Comparison of ENCODE assay signal across 22 cellular contexts in the genomic region with DNA sequence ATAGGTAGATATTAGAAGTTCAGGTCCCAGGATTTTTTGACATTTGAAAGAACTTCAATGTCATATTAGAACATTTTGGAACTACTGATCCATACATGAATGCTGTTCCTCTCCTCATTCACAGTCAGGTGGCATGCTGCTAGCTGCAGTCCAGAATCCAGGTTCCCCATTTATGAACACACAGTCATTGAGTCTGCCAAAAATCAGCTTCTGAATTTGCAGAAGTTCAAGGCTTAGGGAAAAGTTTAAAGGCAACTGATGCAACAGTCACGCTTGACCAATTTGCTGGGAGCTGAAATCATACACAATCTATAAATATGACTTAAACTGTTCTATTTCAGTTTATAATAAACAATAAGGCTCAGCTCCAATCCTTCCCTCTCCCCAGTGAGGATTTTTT. TPM values are rescaled to one million over a fixed set of nuclear protein-coding genes. Genes with fewer than 3 reads are reported as not detected.
DNase-seq lines count a peak whose midpoint lies in the region; ATAC-seq, FAIRE-seq and TF ChIP-seq lines count a peak whose summit lies in the region.
"Had no signal": no experiment of that assay in that cellular context is flagged by ENCODE, and none has a peak within 500 bp of the region (broad histone marks: within the 10 kb centered on the region; RNA-seq: fewer than 3 reads in every experiment).

No MANE protein-coding gene starts in this region.

- TF ChIP-seq EP300 in HepG2 (IDR thresholded peaks at IDR 0.05; ENCODE audit: low read depth in 2 of 2, low read length in 2 of 2) (no peak), HepG2 (CRISPR knock-in tag; IDR thresholded peaks at IDR 0.05; ENCODE audit: borderline replicate concordance) (no peak), GM12878 (IDR thresholded peaks at IDR 0.05; ENCODE audit: borderline replicate concordance in 1 of 2, control insufficient read depth in 1 of 2, low read depth in 2 of 2, low read length in 2 of 2) (no peak)

- H3K4me2 ChIP-seq in HepG2 (ENCODE audit: low read depth, low read length) (no peak overlapping the region), OCI-LY7 (ENCODE audit: low read length) (no peak overlapping the region), GM12878 (ENCODE audit: control insufficient read depth, insufficient read depth) (no peak overlapping the region)

- no peak overlapping the region for H3K27ac ChIP-seq in liver (ENCODE audit: low read depth in 1 of 2, low read length in 2 of 2)
- no peak overlapping the region for H3K27ac ChIP-seq in HepG2 (ENCODE audit: extremely low read length, insufficient read depth, low read length)
- peak overlapping the region; percentile 99 for H3K27ac ChIP-seq in OCI-LY7 (ENCODE audit: low read depth, low read length, poor library complexity, severe bottlenecking)
- H3K27ac ChIP-seq in GM12878 (ENCODE audit: control insufficient read depth, insufficient read depth), result no peak overlapping the region
- H3K27ac ChIP-seq in gastrocnemius medialis, result no peak overlapping the region

- H3K4me3 ChIP-seq in liver (ENCODE audit: low read depth in 1 of 3, low read length in 3 of 3) (no peak overlapping the region), HepG2 (replicated peaks in 1 of 3; ENCODE audit: insufficient read depth in 1 of 3, low read depth in 2 of 3, low read length in 3 of 3) (no peak overlapping the region), OCI-LY7 (ENCODE audit: low read depth, low read length, poor library complexity, severe bottlenecking) (no peak overlapping the region), GM12878 (no peak overlapping the region), gastrocnemius medialis (no peak overlapping the region)
- H3K4me3 ChIP-seq: MG63 had no signal

- in situ Hi-C loops in HepG2 (cut with HindIII; ENCODE audit: extremely low pct_ligation_motif_present, low pct_unique_long_range_greater_than_20kb), result no loop called here
- in situ Hi-C loops in GM12878 (cut with MboI), result no loop called here
- in situ Hi-C loops in gastrocnemius medialis (cut with MboI; ENCODE audit: low sequenced_read_pairs in 4 of 4), result loop anchor here in 3 of 4 donors (25.0 kb wide), 2 partner anchors 238 to 388 kb away; no protein-coding TSS in a partner anchor

- H3K27me3 ChIP-seq in liver (ENCODE audit: control insufficient read depth in 4 of 4, insufficient read depth in 4 of 4, low read length in 3 of 4) (no peaks in the 10 kb centered on the region), HepG2 (ENCODE audit: control insufficient read depth in 1 of 2, insufficient read depth in 2 of 2, low read length in 2 of 2) (no peaks in the 10 kb centered on the region), GM12878 (replicated peaks in 1 of 2; ENCODE audit: control insufficient read depth in 2 of 2, insufficient read depth in 2 of 2, low read length in 1 of 2) (no peaks in the 10 kb centered on the region), gastrocnemius medialis (no peaks in the 10 kb centered on the region)
- H3K27me3 ChIP-seq: BE2C, MG63 had no signal

- H3K4me1 ChIP-seq in liver (ENCODE audit: control insufficient read depth in 4 of 4, insufficient read depth in 4 of 4, low read length in 3 of 4), result peaks cover 5 to 53% (median 42%) of the 10 kb centered on the region in 4 donors
- peaks cover 58% of the 10 kb centered on the region for H3K4me1 ChIP-seq in HepG2 (ENCODE audit: insufficient read depth, low read length)
- H3K4me1 ChIP-seq in OCI-LY7 (ENCODE audit: insufficient read depth, low read length, poor library complexity, severe bottlenecking), result peaks cover 76% of the 10 kb centered on the region
- H3K4me1 ChIP-seq in GM12878 (ENCODE audit: control insufficient read depth, insufficient read depth, low read length), result peaks cover 6% of the 10 kb centered on the region
- no peaks in the 10 kb centered on the region for H3K4me1 ChIP-seq in gastrocnemius medialis
- H3K4me1 ChIP-seq: BE2C had no signal

- 25% methylated on average over 1 of the region's 1 CpG for WGBS in liver
- WGBS in HepG2 (ENCODE audit: low lambda C conversion rate), result 71% methylated on average over 1 of the region's 1 CpG
- 0% methylated on average over 1 of the region's 1 CpG for WGBS in GM12878 (ENCODE audit: insufficient coverage, insufficient replicate concordance, low lambda C conversion rate, missing lambda C conversion rate)

- H2AFZ ChIP-seq in HepG2 (ENCODE audit: low read length) (no peak overlapping the region), OCI-LY7 (ENCODE audit: low read length) (no peak overlapping the region), GM12878 (ENCODE audit: control insufficient read depth, low read depth, low read length) (no peak overlapping the region)

- H3K9me3 ChIP-seq in liver (ENCODE audit: control insufficient read depth in 4 of 4, low read length in 3 of 4) (no peaks in the 10 kb centered on the region), HepG2 (ENCODE audit: low read length) (no peaks in the 10 kb centered on the region), OCI-LY7 (ENCODE audit: low read length) (peaks cover 2% of the 10 kb centered on the region; the same call in 1 of the 2 replicates), GM12878 (replicated peaks; ENCODE audit: control insufficient read depth, insufficient read depth, low read length) (no peaks in the 10 kb centered on the region), gastrocnemius medialis (no peaks in the 10 kb centered on the region)
- H3K9me3 ChIP-seq: BE2C, MG63 had no signal

- ATAC-seq in HepG2 (no peak), GM12878 (no peak), HG03354 (IDR thresholded peaks at IDR 0.05; ENCODE audit: poor library complexity, severe bottlenecking, unreplicated experiment) (no peak), gastrocnemius medialis (no peak)
- ATAC-seq: CD8-positive, alpha-beta T cell had no signal

- RAD21 ChIA-PET in GM12878 (lab: Charles Lee; ENCODE audit: unreplicated experiment), result interaction anchor here (0.6 to 0.9 kb wide), 3 partner anchors 14 to 452 kb away, joined by 3 to 4 read pairs (median 3); no protein-coding TSS in a partner anchor

- POLR2A ChIA-PET in HepG2 (lab: Yijun Ruan, JAX), result interaction anchor here (1.1 kb wide), 1 partner anchor 17 kb away, joined by 7 read pairs; a partner anchor contains a TSS
- POLR2A ChIA-PET in OCI-LY7 (lab: Charles Lee), result interaction anchor here (0.7 kb wide), 2 partner anchors 41 to 148 kb away, joined by 3 to 4 read pairs; no protein-coding TSS in a partner anchor
- POLR2A ChIA-PET in GM12878 (lab: Charles Lee), result interaction anchor here (0.6 to 0.7 kb wide), 4 partner anchors 17 to 73 kb away, joined by 3 to 7 read pairs (median 4); no protein-coding TSS in a partner anchor

- H3K9me2 ChIP-seq in OCI-LY7 (ENCODE audit: insufficient read depth, low read length), result no peaks in the 10 kb centered on the region

- H3K9ac ChIP-seq in liver (ENCODE audit: low read depth in 1 of 2, low read length in 2 of 2), result no peak overlapping the region
- H3K9ac ChIP-seq in HepG2 (ENCODE audit: insufficient read depth, low read depth, low read length), result no peak overlapping the region
- no peak overlapping the region for H3K9ac ChIP-seq in GM12878 (ENCODE audit: control insufficient read depth, insufficient read depth, low read length)

- TF ChIP-seq CTCF in liver (IDR thresholded peaks at IDR 0.05; ENCODE audit: low read depth, low read length, missing input control) (no peak), HepG2 (CRISPR knock-in tag; IDR thresholded peaks at IDR 0.05) (no peak), OCI-LY7 (conservative IDR thresholded peaks at IDR 0.05; ENCODE audit: low read length) (no peak), GM12878 (IDR thresholded peaks at IDR 0.05 in 2 of 3, conservative IDR thresholded peaks at IDR 0.05 in 1 of 3; ENCODE audit: control insufficient read depth in 2 of 3, extremely low read depth in 1 of 3, insufficient read depth in 1 of 3, low read depth in 3 of 3, low read length in 3 of 3) (no peak), gastrocnemius medialis (IDR thresholded peaks at IDR 0.05 in 4 of 5, conservative IDR thresholded peaks at IDR 0.05 in 1 of 5) (no peak)

- SMC1A ChIA-PET in GM12878 (lab: Charles Lee; ENCODE audit: uncharacterized antibody, unreplicated experiment), result interaction anchor here (2.5 kb wide), 1 partner anchor 11 kb away, joined by 7 read pairs; no protein-coding TSS in a partner anchor

- no peaks in the 10 kb centered on the region for H3K36me3 ChIP-seq in liver (ENCODE audit: control insufficient read depth in 4 of 4, insufficient read depth in 3 of 4, low read depth in 1 of 4, low read length in 3 of 4)
- no peaks in the 10 kb centered on the region for H3K36me3 ChIP-seq in HepG2 (replicated peaks in 1 of 2; ENCODE audit: control insufficient read depth in 1 of 2, insufficient read depth in 2 of 2, low read length in 2 of 2)
- no peaks in the 10 kb centered on the region for H3K36me3 ChIP-seq in OCI-LY7 (ENCODE audit: insufficient read depth, low read length)
- no peaks in the 10 kb centered on the region for H3K36me3 ChIP-seq in GM12878 (ENCODE audit: control insufficient read depth in 2 of 2, insufficient read depth in 2 of 2, low read length in 1 of 2)
- no peaks in the 10 kb centered on the region for H3K36me3 ChIP-seq in gastrocnemius medialis
- H3K36me3 ChIP-seq: BE2C, MG63 had no signal

- intact Hi-C loops in HepG2 (cut with micrococcal nuclease; ENCODE audit: unreplicated experiment), result no loop called here
- intact Hi-C loops in OCI-LY7 (cut with micrococcal nuclease; ENCODE audit: unreplicated experiment), result no loop called here
- intact Hi-C loops in GM12878 (cut with micrococcal nuclease; ENCODE audit: unreplicated experiment), result no loop called here
- intact Hi-C loops in gastrocnemius medialis (cut with DNase I; ENCODE audit: low total_unique reads), result no loop called here

- CTCF ChIA-PET in HepG2 (lab: Yijun Ruan, JAX; ENCODE audit: low intra/inter-chr PET ratio, low total read pairs) (no interaction called here), OCI-LY7 (lab: Charles Lee; ENCODE audit: unreplicated experiment) (no interaction called here), GM12878 (lab: Yijun Ruan, JAX) (interaction anchor here (0.8 kb wide), 1 partner anchor 10 kb away, joined by 3 read pairs; no protein-coding TSS in a partner anchor)

- H3K79me2 ChIP-seq in HepG2 (ENCODE audit: insufficient read depth, low read length) (no peaks in the 10 kb centered on the region), OCI-LY7 (ENCODE audit: insufficient read depth, low read depth, low read length) (no peaks in the 10 kb centered on the region), GM12878 (ENCODE audit: control insufficient read depth, insufficient read depth, low read length) (no peaks in the 10 kb centered on the region)

- no peaks in the 10 kb centered on the region for H4K20me1 ChIP-seq in HepG2 (ENCODE audit: insufficient read depth, low read length)
- H4K20me1 ChIP-seq in OCI-LY7 (ENCODE audit: insufficient read depth, low read length), result no peaks in the 10 kb centered on the region
- H4K20me1 ChIP-seq in GM12878 (ENCODE audit: control insufficient read depth, insufficient read depth), result no peaks in the 10 kb centered on the region

- DNase-seq in HepG2 (ENCODE audit: low spot score) (no peak), OCI-LY7 (ENCODE audit: low spot score) (peak; percentile 20), GM12878 (ENCODE audit: low read depth, low spot score) (no peak), OCI-M2 (lab: John Stamatoyannopoulos, UW; ENCODE audit: unreplicated experiment) (no peak), T-helper 9 cell (no peak), gastrocnemius medialis (no peak)
- DNase-seq: 8988T; BE2C; CD8-positive, alpha-beta T cell; GF-D8; HFFc6; MG63; NCI-H1436 treated with DMSO at 0.1 percent for 48 hours; NCI-H2029 treated with DMSO at 0.1 percent for 48 hours; NCI-H2171 treated with DMSO at 0.1 percent for 48 hours; NCI-H446 treated with DMSO at 0.1 percent for 48 hours; NCI-H748 treated with DMSO at 0.1 percent for 48 hours; SHP77 treated with DMSO at 0.1 percent for 48 hours had no signal

- no TSS peak for BruUV-seq in HepG2 (replicated peaks; lab: Mats Ljungman, UMichigan)
- no TSS peak for BruUV-seq in OCI-LY7 (replicated peaks; lab: Mats Ljungman, UMichigan)
- no TSS peak for BruUV-seq in GM12878 (replicated peaks; lab: Mats Ljungman, UMichigan)

- peak in 1 of 2 donors; percentile 30 for TF ChIP-seq RAD21 in liver (IDR thresholded peaks at IDR 0.05)
- no peak for TF ChIP-seq RAD21 in HepG2 (CRISPR knock-in tag; IDR thresholded peaks at IDR 0.05)
- TF ChIP-seq RAD21 in GM12878 (IDR thresholded peaks at IDR 0.05; ENCODE audit: insufficient read depth, low read depth, low read length), result no peak

- TF ChIP-seq POLR2A in HepG2 (IDR thresholded peaks at IDR 0.05; ENCODE audit: insufficient read depth in 1 of 2, low read depth in 2 of 2, low read length in 2 of 2) (no peak), GM12878 (IDR thresholded peaks at IDR 0.05; ENCODE audit: low read depth, low read length) (no peak), gastrocnemius medialis (IDR thresholded peaks at IDR 0.05) (no peak)

- FAIRE-seq in HepG2 (lab: Jason Lieb, UNC), result no peak
- no peak for FAIRE-seq in GM12878 (lab: Jason Lieb, UNC)
- FAIRE-seq: GM12892, H54 had no signal

RNA-seq across cellular contexts. Expression of a gene that starts 17.3 kb away (rescaled TPM):
- total RNA-seq in liver (100 to 1,000 TPM; 295 to 600 TPM), HepG2 (2016; rRNA removed; fragmentation: Illumina TruSeq; extraction: Trizol) (42.2 and 91.3 TPM in 2 replicates), OCI-LY7 (2022) (not detected in 2 replicates), GM12878 (2014; rRNA removed) (not detected in 2 replicates), GM12878 (2014; rRNA removed; fragmentation: Illumina TruSeq; extraction: Trizol) (not detected in 2 replicates), GM12878 (2021) (0.93 and 1.2 TPM in 2 replicates), gastrocnemius medialis (1 to 10 TPM in 2 of 4 donors, not detected in 2; 1.4 to 4.4 TPM)
- polyA plus RNA-seq in liver (1,000 to 10,000 TPM; 1,251 to 4,751 TPM), HepG2 (2011; rRNA removed) (496 and 510 TPM in 2 replicates), GM12878 (2011; rRNA removed) (not detected in 2 replicates), GM12878 (2014; fragmentation: Illumina TruSeq; extraction: Trizol) (not detected in 2 replicates), GM12878 (2014; fragmentation: Nextera tagmentation; extraction: Ambion mirVana) (under 1 TPM in 1 of 2 experiments, not detected in 1; 0.05 TPM), GM12878 (2014; rRNA removed) (not detected in 2 replicates), GM12878 (2016; fragmentation: Nextera tagmentation; extraction: Ambion mirVana) (not detected)
- 32.4 and 39.4 TPM in 2 replicates for total RNA-seq in HepG2 (2016; cell fraction: cytosol; rRNA removed; fragmentation: Illumina TruSeq; extraction: Trizol; ENCODE audit: low read depth)
- 43.7 and 93.2 TPM in 2 replicates for total RNA-seq in HepG2 (2016; cell fraction: insoluble cytoplasmic fraction; rRNA removed; fragmentation: Illumina TruSeq; extraction: Trizol)
- 21.6 and 22.8 TPM in 2 replicates for total RNA-seq in HepG2 (2016; cell fraction: membrane; rRNA removed; fragmentation: Illumina TruSeq; extraction: Trizol)
- 86.3 and 86.4 TPM in 2 replicates for total RNA-seq in HepG2 (2016; cell fraction: nucleus; rRNA removed; fragmentation: Illumina TruSeq; extraction: Trizol)
- 553 and 814 TPM in 2 replicates for polyA plus RNA-seq in HepG2 (2011; cell fraction: cytosol; rRNA removed)
- 104 and 171 TPM in 2 replicates for polyA plus RNA-seq in HepG2 (2011; cell fraction: nucleus; rRNA removed)
- polyA plus RNA-seq in HepG2 (2012), result 275 and 517 TPM in 2 replicates
- 43.9 and 49.7 TPM in 2 replicates for polyA plus RNA-seq in HepG2 (2016; cell fraction: cytosol; fragmentation: Illumina TruSeq; extraction: Trizol; ENCODE audit: low read depth)
- polyA plus RNA-seq in HepG2 (2016; cell fraction: insoluble cytoplasmic fraction; fragmentation: Illumina TruSeq; extraction: Trizol; ENCODE audit: low read depth), result 60.6 and 70.2 TPM in 2 replicates
- 22.7 and 27.7 TPM in 2 replicates for polyA plus RNA-seq in HepG2 (2016; cell fraction: membrane; fragmentation: Illumina TruSeq; extraction: Trizol; ENCODE audit: low read depth)
- 195 and 215 TPM in 2 replicates for polyA plus RNA-seq in HepG2 (2016; cell fraction: nucleus; fragmentation: Illumina TruSeq; extraction: Trizol; ENCODE audit: insufficient read depth, low read depth)
- polyA minus RNA-seq in HepG2 (2011; rRNA and poly(A)+ RNA removed; ENCODE audit: low replicate concordance), result 563 TPM in 1 of 2 replicates, not detected in the other
- 185 and 329 TPM in 2 replicates for polyA minus RNA-seq in HepG2 (2011; cell fraction: cytosol; rRNA and poly(A)+ RNA removed)
- 160 and 198 TPM in 2 replicates for polyA minus RNA-seq in HepG2 (2011; cell fraction: nucleus; rRNA and poly(A)+ RNA removed)
- total RNA-seq in OCI-LY7 (2014; rRNA removed; shearing (Covaris generic)), result not detected in 2 replicates
- not detected in 2 replicates for total RNA-seq in GM12878 (2013; cell fraction: nucleolus; rRNA removed)
- not detected for polyA plus RNA-seq in GM12878 (2011; ENCODE audit: low read depth)
- polyA plus RNA-seq in GM12878 (2011; cell fraction: cytosol; rRNA removed), result not detected in 2 replicates
- not detected in 2 replicates for polyA plus RNA-seq in GM12878 (2011; cell fraction: nucleus; rRNA removed)
- polyA plus RNA-seq in GM12878 (2012), result not detected in 2 replicates
- not detected in 2 replicates for polyA minus RNA-seq in GM12878 (2011; rRNA and poly(A)+ RNA removed)
- polyA minus RNA-seq in GM12878 (2011; cell fraction: cytosol; rRNA and poly(A)+ RNA removed), result not detected in 2 replicates
- polyA minus RNA-seq in GM12878 (2011; cell fraction: nucleus; rRNA and poly(A)+ RNA removed), result not detected in 2 replicates
- total RNA-seq: CD8-positive, alpha-beta T cell; HFFc6 had no signal

Comparison
In these comparisons a context has a peak if more than half of its experiments do, and no peak if none do; other contexts are left out.
1. RNA of a gene that starts 17.3 kb away (total RNA-seq): 295 to 600 TPM in liver and 21.6 to 93.2 TPM in HepG2; 1.4 to 4.4 TPM in gastrocnemius medialis, not detected in OCI-LY7 and 0.93 to 1.2 TPM in GM12878; every median in the first group is over 4 times any median in the second.
2. in situ Hi-C loops: an anchor here in gastrocnemius medialis (25.0 kb wide); none called in HepG2 and GM12878.